ENCODE assay signal across 1 cellular context in the genomic region with DNA sequence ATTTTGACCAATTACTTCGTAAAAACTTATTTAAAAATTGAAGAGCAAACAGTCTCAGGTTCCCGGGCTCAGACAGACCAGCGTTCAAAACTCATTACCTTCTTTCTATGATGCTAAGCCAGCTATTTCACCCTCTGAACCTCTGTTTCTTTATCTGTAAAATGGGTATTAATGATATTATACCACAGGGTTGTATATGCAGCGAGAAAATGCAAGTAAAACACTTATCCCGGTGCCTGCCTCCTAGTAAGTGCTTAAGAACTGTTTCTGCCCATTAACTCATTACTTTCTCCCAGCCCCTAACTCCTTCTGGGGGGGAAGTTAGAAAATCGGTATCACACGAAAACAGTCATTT.
TF ChIP-seq lines count a peak whose summit lies in the region.

No MANE protein-coding gene starts in this region.

TF ChIP-seq in HEK293, 187 proteins besides CTCF, POLR2A, EP300 and RAD21 (continued from another document and continues in another):
- TF ChIP-seq, protein P1, sequence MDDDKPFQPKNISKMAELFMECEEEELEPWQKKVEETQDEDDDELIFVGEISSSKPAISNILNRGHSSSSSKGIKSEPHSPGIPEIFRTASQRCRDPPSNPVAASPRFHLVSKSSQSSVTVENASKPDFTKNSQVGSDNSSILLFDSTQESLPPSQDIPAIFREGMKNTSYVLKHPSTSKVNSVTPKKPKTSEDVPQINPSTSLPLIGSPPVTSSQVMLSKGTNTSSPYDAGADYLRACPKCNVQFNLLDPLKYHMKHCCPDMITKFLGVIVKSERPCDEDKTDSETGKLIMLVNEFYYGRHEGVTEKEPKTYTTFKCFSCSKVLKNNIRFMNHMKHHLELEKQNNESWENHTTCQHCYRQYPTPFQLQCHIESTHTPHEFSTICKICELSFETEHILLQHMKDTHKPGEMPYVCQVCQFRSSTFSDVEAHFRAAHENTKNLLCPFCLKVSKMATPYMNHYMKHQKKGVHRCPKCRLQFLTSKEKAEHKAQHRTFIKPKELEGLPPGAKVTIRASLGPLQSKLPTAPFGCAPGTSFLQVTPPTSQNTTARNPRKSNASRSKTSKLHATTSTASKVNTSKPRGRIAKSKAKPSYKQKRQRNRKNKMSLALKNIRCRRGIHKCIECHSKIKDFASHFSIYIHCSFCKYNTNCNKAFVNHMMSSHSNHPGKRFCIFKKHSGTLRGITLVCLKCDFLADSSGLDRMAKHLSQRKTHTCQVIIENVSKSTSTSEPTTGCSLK (tag by site-specific recombination; IDR thresholded peaks at IDR 0.05) = no peak
- no peak for TF ChIP-seq ZNF529 (tag by site-specific recombination; IDR thresholded peaks at IDR 0.05; ENCODE audit: insufficient replicate concordance)
- TF ChIP-seq, protein P2, sequence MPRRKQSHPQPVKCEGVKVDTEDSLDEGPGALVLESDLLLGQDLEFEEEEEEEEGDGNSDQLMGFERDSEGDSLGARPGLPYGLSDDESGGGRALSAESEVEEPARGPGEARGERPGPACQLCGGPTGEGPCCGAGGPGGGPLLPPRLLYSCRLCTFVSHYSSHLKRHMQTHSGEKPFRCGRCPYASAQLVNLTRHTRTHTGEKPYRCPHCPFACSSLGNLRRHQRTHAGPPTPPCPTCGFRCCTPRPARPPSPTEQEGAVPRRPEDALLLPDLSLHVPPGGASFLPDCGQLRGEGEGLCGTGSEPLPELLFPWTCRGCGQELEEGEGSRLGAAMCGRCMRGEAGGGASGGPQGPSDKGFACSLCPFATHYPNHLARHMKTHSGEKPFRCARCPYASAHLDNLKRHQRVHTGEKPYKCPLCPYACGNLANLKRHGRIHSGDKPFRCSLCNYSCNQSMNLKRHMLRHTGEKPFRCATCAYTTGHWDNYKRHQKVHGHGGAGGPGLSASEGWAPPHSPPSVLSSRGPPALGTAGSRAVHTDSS (tag by site-specific recombination; IDR thresholded peaks at IDR 0.05) = peak; percentile 77
- TF ChIP-seq, protein P3, sequence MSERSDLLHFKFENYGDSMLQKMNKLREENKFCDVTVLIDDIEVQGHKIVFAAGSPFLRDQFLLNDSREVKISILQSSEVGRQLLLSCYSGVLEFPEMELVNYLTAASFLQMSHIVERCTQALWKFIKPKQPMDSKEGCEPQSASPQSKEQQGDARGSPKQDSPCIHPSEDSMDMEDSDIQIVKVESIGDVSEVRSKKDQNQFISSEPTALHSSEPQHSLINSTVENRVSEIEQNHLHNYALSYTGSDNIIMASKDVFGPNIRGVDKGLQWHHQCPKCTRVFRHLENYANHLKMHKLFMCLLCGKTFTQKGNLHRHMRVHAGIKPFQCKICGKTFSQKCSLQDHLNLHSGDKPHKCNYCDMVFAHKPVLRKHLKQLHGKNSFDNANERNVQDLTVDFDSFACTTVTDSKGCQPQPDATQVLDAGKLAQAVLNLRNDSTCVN (tag by site-specific recombination; optimal IDR thresholded peaks at IDR 0.05) = no peak
- no peak for TF ChIP-seq ZNF341 (tag by site-specific recombination; IDR thresholded peaks at IDR 0.05; ENCODE audit: low read depth)
- TF ChIP-seq, protein P4, sequence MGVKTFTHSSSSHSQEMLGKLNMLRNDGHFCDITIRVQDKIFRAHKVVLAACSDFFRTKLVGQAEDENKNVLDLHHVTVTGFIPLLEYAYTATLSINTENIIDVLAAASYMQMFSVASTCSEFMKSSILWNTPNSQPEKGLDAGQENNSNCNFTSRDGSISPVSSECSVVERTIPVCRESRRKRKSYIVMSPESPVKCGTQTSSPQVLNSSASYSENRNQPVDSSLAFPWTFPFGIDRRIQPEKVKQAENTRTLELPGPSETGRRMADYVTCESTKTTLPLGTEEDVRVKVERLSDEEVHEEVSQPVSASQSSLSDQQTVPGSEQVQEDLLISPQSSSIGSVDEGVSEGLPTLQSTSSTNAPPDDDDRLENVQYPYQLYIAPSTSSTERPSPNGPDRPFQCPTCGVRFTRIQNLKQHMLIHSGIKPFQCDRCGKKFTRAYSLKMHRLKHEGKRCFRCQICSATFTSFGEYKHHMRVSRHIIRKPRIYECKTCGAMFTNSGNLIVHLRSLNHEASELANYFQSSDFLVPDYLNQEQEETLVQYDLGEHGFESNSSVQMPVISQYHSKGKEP (tag by site-specific recombination; IDR thresholded peaks at IDR 0.05) = peak; percentile 56
- TF ChIP-seq, protein P5, sequence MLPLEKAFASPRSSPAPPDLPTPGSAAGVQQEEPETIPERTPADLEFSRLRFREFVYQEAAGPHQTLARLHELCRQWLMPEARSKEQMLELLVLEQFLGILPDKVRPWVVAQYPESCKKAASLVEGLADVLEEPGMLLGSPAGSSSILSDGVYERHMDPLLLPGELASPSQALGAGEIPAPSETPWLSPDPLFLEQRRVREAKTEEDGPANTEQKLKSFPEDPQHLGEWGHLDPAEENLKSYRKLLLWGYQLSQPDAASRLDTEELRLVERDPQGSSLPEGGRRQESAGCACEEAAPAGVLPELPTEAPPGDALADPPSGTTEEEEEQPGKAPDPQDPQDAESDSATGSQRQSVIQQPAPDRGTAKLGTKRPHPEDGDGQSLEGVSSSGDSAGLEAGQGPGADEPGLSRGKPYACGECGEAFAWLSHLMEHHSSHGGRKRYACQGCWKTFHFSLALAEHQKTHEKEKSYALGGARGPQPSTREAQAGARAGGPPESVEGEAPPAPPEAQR (tag by site-specific recombination; IDR thresholded peaks at IDR 0.05) = peak; percentile 74; the same call in 1 of the 2 replicates
- no peak for TF ChIP-seq ZNF600 (tag by site-specific recombination; IDR thresholded peaks at IDR 0.05)
- no peak for TF ChIP-seq IKZF3 (tag by site-specific recombination; IDR thresholded peaks at IDR 0.05)
- TF ChIP-seq ZNF394 (tag by site-specific recombination; IDR thresholded peaks at IDR 0.05; ENCODE audit: borderline replicate concordance) = peak; percentile 4
- TF ChIP-seq, protein P6, sequence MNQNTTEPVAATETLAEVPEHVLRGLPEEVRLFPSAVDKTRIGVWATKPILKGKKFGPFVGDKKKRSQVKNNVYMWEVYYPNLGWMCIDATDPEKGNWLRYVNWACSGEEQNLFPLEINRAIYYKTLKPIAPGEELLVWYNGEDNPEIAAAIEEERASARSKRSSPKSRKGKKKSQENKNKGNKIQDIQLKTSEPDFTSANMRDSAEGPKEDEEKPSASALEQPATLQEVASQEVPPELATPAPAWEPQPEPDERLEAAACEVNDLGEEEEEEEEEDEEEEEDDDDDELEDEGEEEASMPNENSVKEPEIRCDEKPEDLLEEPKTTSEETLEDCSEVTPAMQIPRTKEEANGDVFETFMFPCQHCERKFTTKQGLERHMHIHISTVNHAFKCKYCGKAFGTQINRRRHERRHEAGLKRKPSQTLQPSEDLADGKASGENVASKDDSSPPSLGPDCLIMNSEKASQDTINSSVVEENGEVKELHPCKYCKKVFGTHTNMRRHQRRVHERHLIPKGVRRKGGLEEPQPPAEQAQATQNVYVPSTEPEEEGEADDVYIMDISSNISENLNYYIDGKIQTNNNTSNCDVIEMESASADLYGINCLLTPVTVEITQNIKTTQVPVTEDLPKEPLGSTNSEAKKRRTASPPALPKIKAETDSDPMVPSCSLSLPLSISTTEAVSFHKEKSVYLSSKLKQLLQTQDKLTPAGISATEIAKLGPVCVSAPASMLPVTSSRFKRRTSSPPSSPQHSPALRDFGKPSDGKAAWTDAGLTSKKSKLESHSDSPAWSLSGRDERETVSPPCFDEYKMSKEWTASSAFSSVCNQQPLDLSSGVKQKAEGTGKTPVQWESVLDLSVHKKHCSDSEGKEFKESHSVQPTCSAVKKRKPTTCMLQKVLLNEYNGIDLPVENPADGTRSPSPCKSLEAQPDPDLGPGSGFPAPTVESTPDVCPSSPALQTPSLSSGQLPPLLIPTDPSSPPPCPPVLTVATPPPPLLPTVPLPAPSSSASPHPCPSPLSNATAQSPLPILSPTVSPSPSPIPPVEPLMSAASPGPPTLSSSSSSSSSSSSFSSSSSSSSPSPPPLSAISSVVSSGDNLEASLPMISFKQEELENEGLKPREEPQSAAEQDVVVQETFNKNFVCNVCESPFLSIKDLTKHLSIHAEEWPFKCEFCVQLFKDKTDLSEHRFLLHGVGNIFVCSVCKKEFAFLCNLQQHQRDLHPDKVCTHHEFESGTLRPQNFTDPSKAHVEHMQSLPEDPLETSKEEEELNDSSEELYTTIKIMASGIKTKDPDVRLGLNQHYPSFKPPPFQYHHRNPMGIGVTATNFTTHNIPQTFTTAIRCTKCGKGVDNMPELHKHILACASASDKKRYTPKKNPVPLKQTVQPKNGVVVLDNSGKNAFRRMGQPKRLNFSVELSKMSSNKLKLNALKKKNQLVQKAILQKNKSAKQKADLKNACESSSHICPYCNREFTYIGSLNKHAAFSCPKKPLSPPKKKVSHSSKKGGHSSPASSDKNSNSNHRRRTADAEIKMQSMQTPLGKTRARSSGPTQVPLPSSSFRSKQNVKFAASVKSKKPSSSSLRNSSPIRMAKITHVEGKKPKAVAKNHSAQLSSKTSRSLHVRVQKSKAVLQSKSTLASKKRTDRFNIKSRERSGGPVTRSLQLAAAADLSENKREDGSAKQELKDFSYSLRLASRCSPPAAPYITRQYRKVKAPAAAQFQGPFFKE (tag by site-specific recombination; IDR thresholded peaks at IDR 0.05; ENCODE audit: borderline replicate concordance) = no peak
- TF ChIP-seq ZNF585B (tag by site-specific recombination; IDR thresholded peaks at IDR 0.05) = no peak
- TF ChIP-seq ZNF19 (tag by site-specific recombination; IDR thresholded peaks at IDR 0.05; ENCODE audit: low read depth) = no peak
- TF ChIP-seq ZNF214 (tag by site-specific recombination; IDR thresholded peaks at IDR 0.05; ENCODE audit: borderline replicate concordance) = no peak
- TF ChIP-seq, protein P7, sequence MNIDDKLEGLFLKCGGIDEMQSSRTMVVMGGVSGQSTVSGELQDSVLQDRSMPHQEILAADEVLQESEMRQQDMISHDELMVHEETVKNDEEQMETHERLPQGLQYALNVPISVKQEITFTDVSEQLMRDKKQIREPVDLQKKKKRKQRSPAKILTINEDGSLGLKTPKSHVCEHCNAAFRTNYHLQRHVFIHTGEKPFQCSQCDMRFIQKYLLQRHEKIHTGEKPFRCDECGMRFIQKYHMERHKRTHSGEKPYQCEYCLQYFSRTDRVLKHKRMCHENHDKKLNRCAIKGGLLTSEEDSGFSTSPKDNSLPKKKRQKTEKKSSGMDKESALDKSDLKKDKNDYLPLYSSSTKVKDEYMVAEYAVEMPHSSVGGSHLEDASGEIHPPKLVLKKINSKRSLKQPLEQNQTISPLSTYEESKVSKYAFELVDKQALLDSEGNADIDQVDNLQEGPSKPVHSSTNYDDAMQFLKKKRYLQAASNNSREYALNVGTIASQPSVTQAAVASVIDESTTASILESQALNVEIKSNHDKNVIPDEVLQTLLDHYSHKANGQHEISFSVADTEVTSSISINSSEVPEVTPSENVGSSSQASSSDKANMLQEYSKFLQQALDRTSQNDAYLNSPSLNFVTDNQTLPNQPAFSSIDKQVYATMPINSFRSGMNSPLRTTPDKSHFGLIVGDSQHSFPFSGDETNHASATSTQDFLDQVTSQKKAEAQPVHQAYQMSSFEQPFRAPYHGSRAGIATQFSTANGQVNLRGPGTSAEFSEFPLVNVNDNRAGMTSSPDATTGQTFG (tag by site-specific recombination; IDR thresholded peaks at IDR 0.05; ENCODE audit: borderline replicate concordance) = 0 out of 2 replicates have a peak, but pooled peaks have one; percentile 29
- TF ChIP-seq ZNF10 (tag by site-specific recombination; IDR thresholded peaks at IDR 0.05) = no peak
- TF ChIP-seq, protein P8, sequence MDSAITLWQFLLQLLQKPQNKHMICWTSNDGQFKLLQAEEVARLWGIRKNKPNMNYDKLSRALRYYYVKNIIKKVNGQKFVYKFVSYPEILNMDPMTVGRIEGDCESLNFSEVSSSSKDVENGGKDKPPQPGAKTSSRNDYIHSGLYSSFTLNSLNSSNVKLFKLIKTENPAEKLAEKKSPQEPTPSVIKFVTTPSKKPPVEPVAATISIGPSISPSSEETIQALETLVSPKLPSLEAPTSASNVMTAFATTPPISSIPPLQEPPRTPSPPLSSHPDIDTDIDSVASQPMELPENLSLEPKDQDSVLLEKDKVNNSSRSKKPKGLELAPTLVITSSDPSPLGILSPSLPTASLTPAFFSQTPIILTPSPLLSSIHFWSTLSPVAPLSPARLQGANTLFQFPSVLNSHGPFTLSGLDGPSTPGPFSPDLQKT (IDR thresholded peaks at IDR 0.05; ENCODE audit: borderline replicate concordance, low read depth, low read length) = no peak
- TF ChIP-seq ZNF37A (tag by site-specific recombination; IDR thresholded peaks at IDR 0.05) = no peak
- no peak for TF ChIP-seq ZIC2 (tag by site-specific recombination; IDR thresholded peaks at IDR 0.05)
- no peak for TF ChIP-seq GLIS2 (tag by site-specific recombination; IDR thresholded peaks at IDR 0.05)
- no peak for TF ChIP-seq TCF7L2 (IDR thresholded peaks at IDR 0.05; ENCODE audit: borderline replicate concordance, low read depth, low read length)
- TF ChIP-seq ZNF23 (tag by site-specific recombination; IDR thresholded peaks at IDR 0.05; ENCODE audit: borderline replicate concordance) = no peak
- no peak; the same call in 1 of the 2 replicates for TF ChIP-seq ZBTB7A (tag by site-specific recombination; IDR thresholded peaks at IDR 0.05; ENCODE audit: low read depth)
- no peak for TF ChIP-seq ZBTB20 (tag by site-specific recombination; IDR thresholded peaks at IDR 0.05)
- TF ChIP-seq ZNF701 (tag by site-specific recombination; IDR thresholded peaks at IDR 0.05) = no peak
- TF ChIP-seq GLI2 (tag by site-specific recombination; IDR thresholded peaks at IDR 0.05; ENCODE audit: borderline replicate concordance, low read depth) = no peak
- TF ChIP-seq ZNF184 (tag by site-specific recombination; IDR thresholded peaks at IDR 0.05) = peak; percentile 90
- TF ChIP-seq ZNF654 (tag by site-specific recombination; IDR thresholded peaks at IDR 0.05; ENCODE audit: low read depth) = no peak; the same call in 1 of the 2 replicates
- peak; percentile 51; the same call in 1 of the 2 replicates for TF ChIP-seq ZNF558 (tag by site-specific recombination; IDR thresholded peaks at IDR 0.05)
- TF ChIP-seq, protein P9, sequence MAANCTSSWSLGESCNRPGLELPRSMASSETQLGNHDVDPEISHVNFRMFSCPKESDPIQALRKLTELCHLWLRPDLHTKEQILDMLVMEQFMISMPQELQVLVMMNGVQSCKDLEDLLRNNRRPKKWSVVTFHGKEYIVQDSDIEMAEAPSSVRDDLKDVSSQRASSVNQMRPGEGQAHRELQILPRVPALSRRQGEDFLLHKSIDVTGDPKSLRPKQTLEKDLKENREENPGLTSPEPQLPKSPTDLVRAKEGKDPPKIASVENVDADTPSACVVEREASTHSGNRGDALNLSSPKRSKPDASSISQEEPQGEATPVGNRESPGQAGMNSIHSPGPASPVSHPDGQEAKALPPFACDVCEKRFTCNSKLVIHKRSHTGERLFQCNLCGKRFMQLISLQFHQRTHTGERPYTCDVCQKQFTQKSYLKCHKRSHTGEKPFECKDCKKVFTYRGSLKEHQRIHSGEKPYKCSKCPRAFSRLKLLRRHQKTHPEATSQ (tag by site-specific recombination; IDR thresholded peaks at IDR 0.05) = 0 out of 2 replicates have a peak, but pooled peaks have one; percentile 48
- TF ChIP-seq HOXC10 (CRISPR knock-in tag; IDR thresholded peaks at IDR 0.05) = no peak
- no peak for TF ChIP-seq KLF7 (tag by site-specific recombination; IDR thresholded peaks at IDR 0.05; ENCODE audit: borderline replicate concordance)
- TF ChIP-seq ZEB2 (tag by site-specific recombination; IDR thresholded peaks at IDR 0.05) = no peak
